Comparison of ENCODE assay signal across 12 cellular contexts in genomic region chr5:39270172-39270848, GRCh38. TPM values are rescaled to one million over a fixed set of nuclear protein-coding genes. Genes with fewer than 3 reads are reported as not detected.
A peak's percentile ranks its signal among the peaks of the same experiment; 100 is the strongest.
DNase-seq lines count a peak whose midpoint lies in the region; ATAC-seq and TF ChIP-seq lines count a peak whose summit lies in the region.
"Had no signal": no experiment of that assay in that cellular context is flagged by ENCODE, and none has a peak within 500 bp of the region (broad histone marks: within the 10 kb centered on the region; RNA-seq: fewer than 3 reads in every experiment).

No MANE protein-coding gene starts in this region.

- H3K27me3 ChIP-seq in transverse colon: no peaks in the 10 kb centered on the region
- H3K27me3 ChIP-seq in gastrocnemius medialis: no peaks in the 10 kb centered on the region

- H3K36me3 Mint-ChIP-seq in stimulated activated naive B cell treated with anti-CD40 and anti-IgM and Interleukin-4, amounts not matched to agents 10 μg/mL and 1 μg/mL and 100 μg/mL, for 72 hours: no peaks in the 10 kb centered on the region
- H3K36me3 Mint-ChIP-seq in activated naive CD4-positive, alpha-beta T cell treated with anti-CD3 and anti-CD28 coated beads for 36 hours (ENCODE audit: low read depth): no peaks in the 10 kb centered on the region

- no peaks in the 10 kb centered on the region for H3K9me3 Mint-ChIP-seq in stimulated activated naive B cell treated with anti-CD40 and anti-IgM and Interleukin-4, amounts not matched to agents 10 μg/mL and 1 μg/mL and 100 μg/mL, for 72 hours
- no peaks in the 10 kb centered on the region for H3K9me3 Mint-ChIP-seq in activated naive CD4-positive, alpha-beta T cell treated with anti-CD3 and anti-CD28 coated beads for 36 hours

- DNase-seq in activated gamma-delta T cell treated with Interleukin-2 at 50 U/mL for 16 hours (peak; percentile 10), activated gamma-delta T cell (lab: John Stamatoyannopoulos, UW) (no peak), SKM-1 treated with dmso at 0.1 percent for 144 hours (lab: John Stamatoyannopoulos, UW; ENCODE audit: unreplicated experiment) (peak; percentile 86), transverse colon (no peak), gastrocnemius medialis (no peak)
- no peak for DNase-seq in stimulated activated naive B cell treated with anti-CD40 and anti-IgM and Interleukin-4, amounts not matched to agents 10 μg/mL and 1 μg/mL and 100 μg/mL, for 72 hours
- DNase-seq in activated naive CD4-positive, alpha-beta T cell treated with anti-CD3 and anti-CD28 coated beads for 36 hours: no peak
- DNase-seq: activated CD4-positive, alpha-beta T cell treated with anti-CD3 and anti-CD28 coated beads, Interleukin-2, amount 50 U/mL, for 4 hours; islet precursor cell; NCI-H2227 treated with DMSO at 0.1 percent for 48 hours had no signal

- H3K4me1 Mint-ChIP-seq in stimulated activated naive B cell treated with anti-CD40 and anti-IgM and Interleukin-4, amounts not matched to agents 10 μg/mL and 1 μg/mL and 100 μg/mL, for 72 hours: peaks cover 8 to 12% of the 10 kb centered on the region in 2 donors
- H3K4me1 Mint-ChIP-seq in activated naive CD4-positive, alpha-beta T cell treated with anti-CD3 and anti-CD28 coated beads for 36 hours (ENCODE audit: low read depth): peaks cover 26% of the 10 kb centered on the region

- TF ChIP-seq POLR2A in transverse colon (IDR thresholded peaks at IDR 0.05) (no peak), gastrocnemius medialis (IDR thresholded peaks at IDR 0.05) (no peak)

- H3K9me3 ChIP-seq in transverse colon (no peaks in the 10 kb centered on the region), gastrocnemius medialis (no peaks in the 10 kb centered on the region)
- H3K9me3 ChIP-seq: A549 had no signal

- H3K4me1 ChIP-seq in transverse colon (peaks cover 0 to 13% (median 6%) of the 10 kb centered on the region in 4 donors), gastrocnemius medialis (no peaks in the 10 kb centered on the region)

- in situ Hi-C loops in transverse colon (cut with MboI; ENCODE audit: low pct_ligation_motif_present in 1 of 4, low pct_unique_long_range_greater_than_20kb in 1 of 4, low sequenced_read_pairs in 3 of 4) (no loop called here), gastrocnemius medialis (cut with MboI; ENCODE audit: low sequenced_read_pairs in 4 of 4) (no loop called here)

- TF ChIP-seq EP300 in transverse colon (IDR thresholded peaks at IDR 0.05; ENCODE audit: low read depth): no peak

- CTCF ChIA-PET in activated naive CD4-positive, alpha-beta T cell treated with anti-CD3 and anti-CD28 coated beads for 36 hours (lab: Charles Lee): interaction anchor here (1.1 to 18.7 kb wide), 3 partner anchors 13 to 321 kb away, joined by 3 to 317 read pairs (median 3); partner anchors contain the start of gene FYB1

- no peaks in the 10 kb centered on the region for H3K36me3 ChIP-seq in transverse colon
- H3K36me3 ChIP-seq in gastrocnemius medialis: no peaks in the 10 kb centered on the region

- intact Hi-C loops in transverse colon (cut with DNase I; ENCODE audit: low total_unique reads): no loop called here
- intact Hi-C loops in activated naive CD4-positive, alpha-beta T cell treated with anti-CD3 and anti-CD28 coated beads for 36 hours (cut with micrococcal nuclease): no loop called here
- intact Hi-C loops in gastrocnemius medialis (cut with DNase I; ENCODE audit: low total_unique reads): no loop called here

- WGBS in transverse colon (ENCODE audit: low coverage in 1 of 2), 2 donors: 71 to 88% methylated on average over 2 to 3 of the region's 3 CpGs

- no peak overlapping the region for H3K4me3 ChIP-seq in transverse colon
- no peak overlapping the region for H3K4me3 ChIP-seq in gastrocnemius medialis
- H3K4me3 ChIP-seq: A549 had no signal

- H3K4me3 Mint-ChIP-seq in stimulated activated naive B cell treated with anti-CD40 and anti-IgM and Interleukin-4, amounts not matched to agents 10 μg/mL and 1 μg/mL and 100 μg/mL, for 72 hours: no peak overlapping the region
- H3K4me3 Mint-ChIP-seq in activated naive CD4-positive, alpha-beta T cell treated with anti-CD3 and anti-CD28 coated beads for 36 hours: no peak overlapping the region

- H3K27ac ChIP-seq in transverse colon: peak overlapping the region in 2 of 4 donors; percentile 31 to 32
- H3K27ac ChIP-seq in gastrocnemius medialis: no peak overlapping the region
- H3K27ac ChIP-seq: A549 had no signal

- TF ChIP-seq CTCF in transverse colon (IDR thresholded peaks at IDR 0.05) (no peak), gastrocnemius medialis (IDR thresholded peaks at IDR 0.05 in 4 of 5, conservative IDR thresholded peaks at IDR 0.05 in 1 of 5) (no peak)

- ATAC-seq in HG03060 (IDR thresholded peaks at IDR 0.05; ENCODE audit: low read depth, unreplicated experiment) (peak; percentile 89), gastrocnemius medialis (no peak)
- peak; percentile 60 to 63 for ATAC-seq in stimulated activated naive B cell treated with anti-CD40 and anti-IgM and Interleukin-4, amounts not matched to agents 10 μg/mL and 1 μg/mL and 100 μg/mL, for 72 hours (replicated peaks)
- ATAC-seq: A549 had no signal

- H3K27ac Mint-ChIP-seq in stimulated activated naive B cell treated with anti-CD40 and anti-IgM and Interleukin-4, amounts not matched to agents 10 μg/mL and 1 μg/mL and 100 μg/mL, for 72 hours: no peak overlapping the region
- H3K27ac Mint-ChIP-seq in activated naive CD4-positive, alpha-beta T cell treated with anti-CD3 and anti-CD28 coated beads for 36 hours: no peak overlapping the region

- no peaks in the 10 kb centered on the region for H3K27me3 Mint-ChIP-seq in stimulated activated naive B cell treated with anti-CD40 and anti-IgM and Interleukin-4, amounts not matched to agents 10 μg/mL and 1 μg/mL and 100 μg/mL, for 72 hours
- no peaks in the 10 kb centered on the region for H3K27me3 Mint-ChIP-seq in activated naive CD4-positive, alpha-beta T cell treated with anti-CD3 and anti-CD28 coated beads for 36 hours (ENCODE audit: low read depth)

RNA-seq across cellular contexts. Expression of gene FYB1, which starts 50.9 kb away (rescaled TPM):
- total RNA-seq in transverse colon (10 to 100 TPM in 2 of 4 donors, 1 to 10 TPM in 2; 6.4 to 38.5 (median 17.5) TPM), gastrocnemius medialis (1 to 10 TPM; 1.1 to 5.6 (median 2.6) TPM)
- total RNA-seq in activated naive CD4-positive, alpha-beta T cell treated with anti-CD3 and anti-CD28 coated beads for 36 hours: 100 to 1,000 TPM; 129 TPM

Comparison
In these comparisons a context has a peak if more than half of its experiments do, and no peak if none do; other contexts are left out.
1. DNase-seq: peak in activated gamma-delta T cell treated with Interleukin-2 at 50 U/mL for 16 hours (single experiment) and SKM-1 treated with dmso at 0.1 percent for 144 hours (single experiment); none in activated gamma-delta T cell (single experiment), stimulated activated naive B cell treated with anti-CD40 and anti-IgM and Interleukin-4, amounts not matched to agents 10 μg/mL and 1 μg/mL and 100 μg/mL, for 72 hours (single experiment), transverse colon (single experiment), activated naive CD4-positive, alpha-beta T cell treated with anti-CD3 and anti-CD28 coated beads for 36 hours (single experiment) and gastrocnemius medialis (0 of 2).
2. ATAC-seq: peak in HG03060 (single experiment) and stimulated activated naive B cell treated with anti-CD40 and anti-IgM and Interleukin-4, amounts not matched to agents 10 μg/mL and 1 μg/mL and 100 μg/mL, for 72 hours (2 of 2); none in gastrocnemius medialis (0 of 2).